Comparison of ENCODE assay signal across 12 cellular contexts in genomic region chr3:32577174-32577573, GRCh38. TPM values are rescaled to one million over a fixed set of nuclear protein-coding genes. Genes with fewer than 3 reads are reported as not detected.
DNase-seq lines count a peak whose midpoint lies in the region; ATAC-seq and TF ChIP-seq lines count a peak whose summit lies in the region.
"Had no signal": no experiment of that assay in that cellular context is flagged by ENCODE, and none has a peak within 500 bp of the region (broad histone marks: within the 10 kb centered on the region; RNA-seq: fewer than 3 reads in every experiment).

No MANE protein-coding gene starts in this region.

- no peak overlapping the region for H3K4me3 Mint-ChIP-seq in nephron
- H3K4me3 Mint-ChIP-seq in mesothelial cell of epicardium: no peak overlapping the region
- H3K4me3 Mint-ChIP-seq: neural crest cell had no signal

- H3K27ac Mint-ChIP-seq in nephron (peak overlapping the region; percentile 17 to 40 (median 20)), mesothelial cell of epicardium (no peak overlapping the region)

- peak overlapping the region; percentile 48 for H3K4me3 ChIP-seq in AG10803 (ENCODE audit: low read length)

- H3K27me3 Mint-ChIP-seq in nephron (ENCODE audit: low read depth): no peaks in the 10 kb centered on the region
- no peaks in the 10 kb centered on the region for H3K27me3 Mint-ChIP-seq in mesothelial cell of epicardium (ENCODE audit: low read depth)
- H3K27me3 Mint-ChIP-seq: stimulated activated naive CD8-positive, alpha-beta T cell treated with anti-CD3 and anti-CD28 coated beads, Interleukin-15, amount 100 ng/mL, for 72 hours had no signal

- ATAC-seq in esophagus mucosa (peak; percentile 10), left lobe of liver (no peak), GM19351 (IDR thresholded peaks at IDR 0.05; ENCODE audit: unreplicated experiment) (no peak)

- H3K36me3 Mint-ChIP-seq in nephron (ENCODE audit: low read depth) (no peaks in the 10 kb centered on the region), mesothelial cell of epicardium (no peaks in the 10 kb centered on the region)

- DNase-seq in AG10803 (ENCODE audit: low read depth) (peak; percentile 22), M059J (ENCODE audit: low read depth) (peak; percentile 18), mesothelial cell of epicardium (ENCODE audit: low spot score in 2 of 2, unreplicated experiment in 2 of 2) (no peak), left lobe of liver (ENCODE audit: low spot score) (no peak)
- no peak for DNase-seq in stimulated activated naive CD4-positive, alpha-beta T cell (lab: John Stamatoyannopoulos, UW)
- DNase-seq: NCI-H1694, T-helper 9 cell had no signal

- H3K9me3 Mint-ChIP-seq in nephron (no peaks in the 10 kb centered on the region), mesothelial cell of epicardium (no peaks in the 10 kb centered on the region)
- H3K9me3 Mint-ChIP-seq: neural crest cell; stimulated activated naive CD8-positive, alpha-beta T cell treated with anti-CD3 and anti-CD28 coated beads, Interleukin-15, amount 100 ng/mL, for 72 hours had no signal

- TF ChIP-seq CTCF in AG10803 (conservative IDR thresholded peaks at IDR 0.05; ENCODE audit: low read length) (no peak), nephron (IDR thresholded peaks at IDR 0.05; ENCODE audit: unreplicated experiment in 3 of 3) (no peak), mesothelial cell of epicardium (IDR thresholded peaks at IDR 0.05; ENCODE audit: unreplicated experiment) (no peak)

- H3K4me1 Mint-ChIP-seq in nephron: peaks cover 5% of the 10 kb centered on the region
- H3K4me1 Mint-ChIP-seq in mesothelial cell of epicardium: peaks cover 4% of the 10 kb centered on the region

RNA-seq across cellular contexts. Expression of gene DYNC1LI1, which starts 6.5 kb away (rescaled TPM):
- 39.2 and 60.3 TPM in 2 replicates for total RNA-seq in M059J (2014; rRNA removed; shearing (Covaris generic))
- total RNA-seq in esophagus mucosa (21.3 TPM), mesothelial cell of epicardium (22.0 to 23.9 TPM (median 22.3 TPM) in 3 replicates), left lobe of liver (10.4 TPM)

Comparison
In these comparisons a context has a peak if more than half of its experiments do, and no peak if none do; other contexts are left out.
1. DNase-seq: peak in AG10803 (single experiment) and M059J (single experiment); none in mesothelial cell of epicardium (0 of 2), left lobe of liver (single experiment) and stimulated activated naive CD4-positive, alpha-beta T cell (0 of 6).